In the genomic region with DNA sequence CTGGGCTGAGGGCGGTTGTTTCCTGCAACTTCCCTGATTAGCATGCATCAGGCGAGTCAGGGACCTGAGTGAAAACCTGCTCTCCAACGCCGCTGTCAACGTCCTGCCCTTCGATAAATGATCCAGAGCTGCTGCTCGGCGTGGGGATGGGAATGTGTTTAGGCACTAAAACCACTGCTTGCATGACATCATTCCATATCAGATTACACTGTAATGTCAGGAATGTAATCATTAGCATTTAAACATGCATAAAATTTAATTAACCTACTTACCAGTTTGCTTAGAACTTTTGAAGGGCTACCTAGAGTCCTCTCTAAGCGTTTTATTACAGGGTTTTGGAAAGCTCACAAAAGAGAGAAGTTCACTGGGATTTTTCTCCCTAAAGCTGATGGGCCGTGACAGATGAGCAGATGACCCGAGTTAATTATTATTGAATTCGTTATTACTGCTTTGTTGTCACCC, we compare ENCODE assay signal across 13 cellular contexts.
DNase-seq lines count a peak whose midpoint lies in the region; ATAC-seq and TF ChIP-seq lines count a peak whose summit lies in the region.
"Had no signal": no experiment of that assay in that cellular context is flagged by ENCODE, and none has a peak within 500 bp of the region (broad histone marks: within the 10 kb centered on the region; RNA-seq: fewer than 3 reads in every experiment).

No MANE protein-coding gene starts in this region.

- DNase-seq in astrocyte of the hippocampus (ENCODE audit: low read depth, low spot score) (peak; percentile 25), islet precursor cell (peak; percentile 71), stomach (no peak), lower leg skin (ENCODE audit: low spot score in 2 of 2) (no peak), T1000 (lab: John Stamatoyannopoulos, UW) (no peak)
- no peak for DNase-seq in activated CD4-positive, alpha-beta memory T cell treated with anti-CD3 and anti-CD28 coated beads, Interleukin-2, amount 10 ng/mL, durations not matched to agents 7 days and 5 days
- DNase-seq: BE2C, NCI-H2081, WERI-Rb-1 had no signal

- H3K36me3 ChIP-seq in HUES48 (ENCODE audit: control insufficient read depth, insufficient read depth, low read length) (no peaks in the 10 kb centered on the region), stomach (no peaks in the 10 kb centered on the region)
- H3K36me3 ChIP-seq: BE2C, WERI-Rb-1 had no signal

- WGBS in stomach, 5 donors, result 31 to 46% (median 42%) methylated on average over 11 to 12 of the region's 12 CpGs
- WGBS in lower leg skin, 2 donors, result 33 to 39% methylated on average over 12 of the region's 12 CpGs

- H3K4me3 ChIP-seq in HUES48 (ENCODE audit: low read depth, low read length) (peak overlapping the region; percentile 59), stomach (peak overlapping the region in 3 of 4 donors; percentile 5 to 29 (median 11)), lower leg skin (ENCODE audit: low read depth, poor library complexity, severe bottlenecking) (no peak overlapping the region)

- H3K9me3 ChIP-seq in HUES48 (ENCODE audit: control insufficient read depth, insufficient read depth, low read length), result no peaks in the 10 kb centered on the region
- H3K9me3 ChIP-seq in stomach, result no peaks in the 10 kb centered on the region
- H3K9me3 ChIP-seq: BE2C had no signal

- H3K4me3 Mint-ChIP-seq in activated CD4-positive, alpha-beta memory T cell treated with anti-CD3 and anti-CD28 coated beads, Interleukin-2, amount 10 ng/mL, durations not matched to agents 7 days and 5 days, result no peak overlapping the region
- H3K4me3 Mint-ChIP-seq: activated naive CD4-positive, alpha-beta T cell treated with anti-CD3 and anti-CD28 coated beads, Interleukin-2, amount 50 U/mL, for 24 hours had no signal

- H3K27ac ChIP-seq in HUES48 (ENCODE audit: low read depth, low read length) (no peak overlapping the region), stomach (peak overlapping the region in 1 of 5 donors; percentile 27)
- H3K27ac ChIP-seq: HL-60, WERI-Rb-1 had no signal

- H3K27me3 Mint-ChIP-seq in activated CD4-positive, alpha-beta memory T cell treated with anti-CD3 and anti-CD28 coated beads, Interleukin-2, amount 10 ng/mL, durations not matched to agents 7 days and 5 days, result no peaks in the 10 kb centered on the region

- CTCF ChIA-PET in activated CD4-positive, alpha-beta memory T cell treated with anti-CD3 and anti-CD28 coated beads, Interleukin-2, amount 10 ng/mL, durations not matched to agents 7 days and 5 days (lab: Charles Lee), result no interaction called here

- H3K27ac Mint-ChIP-seq in activated CD4-positive, alpha-beta memory T cell treated with anti-CD3 and anti-CD28 coated beads, Interleukin-2, amount 10 ng/mL, durations not matched to agents 7 days and 5 days, result no peak overlapping the region
- H3K27ac Mint-ChIP-seq: activated naive CD4-positive, alpha-beta T cell treated with anti-CD3 and anti-CD28 coated beads, Interleukin-2, amount 50 U/mL, for 24 hours had no signal

- peaks cover 24% of the 10 kb centered on the region for H3K4me1 ChIP-seq in HUES48 (ENCODE audit: control insufficient read depth, insufficient read depth, low read length)
- peaks cover 0 to 14% (median 0%) of the 10 kb centered on the region in 4 donors for H3K4me1 ChIP-seq in stomach
- H3K4me1 ChIP-seq: BE2C had no signal

- H3K27me3 ChIP-seq in HUES48 (ENCODE audit: control insufficient read depth, insufficient read depth, low read length), result peaks cover 7% of the 10 kb centered on the region; the same call in 1 of the 2 replicates
- peaks cover 0 to 15% (median 0%) of the 10 kb centered on the region in 3 donors for H3K27me3 ChIP-seq in stomach
- H3K27me3 ChIP-seq: BE2C had no signal

- ATAC-seq in GM19467 (IDR thresholded peaks at IDR 0.05; ENCODE audit: unreplicated experiment), result no peak

- TF ChIP-seq POLR2A in stomach (IDR thresholded peaks at IDR 0.05), result no peak
- TF ChIP-seq POLR2A in lower leg skin (IDR thresholded peaks at IDR 0.05), result no peak

- TF ChIP-seq CTCF in stomach (IDR thresholded peaks at IDR 0.05) (no peak), lower leg skin (IDR thresholded peaks at IDR 0.05) (no peak)

- no peaks in the 10 kb centered on the region for H3K4me1 Mint-ChIP-seq in activated CD4-positive, alpha-beta memory T cell treated with anti-CD3 and anti-CD28 coated beads, Interleukin-2, amount 10 ng/mL, durations not matched to agents 7 days and 5 days
- H3K4me1 Mint-ChIP-seq: activated naive CD4-positive, alpha-beta T cell treated with anti-CD3 and anti-CD28 coated beads, Interleukin-2, amount 50 U/mL, for 24 hours had no signal

- H3K36me3 Mint-ChIP-seq in activated CD4-positive, alpha-beta memory T cell treated with anti-CD3 and anti-CD28 coated beads, Interleukin-2, amount 10 ng/mL, durations not matched to agents 7 days and 5 days (ENCODE audit: low read depth), result no peaks in the 10 kb centered on the region
- H3K36me3 Mint-ChIP-seq: activated naive CD4-positive, alpha-beta T cell treated with anti-CD3 and anti-CD28 coated beads, Interleukin-2, amount 50 U/mL, for 24 hours had no signal

- H3K9me3 Mint-ChIP-seq in activated CD4-positive, alpha-beta memory T cell treated with anti-CD3 and anti-CD28 coated beads, Interleukin-2, amount 10 ng/mL, durations not matched to agents 7 days and 5 days, result no peaks in the 10 kb centered on the region

- 0 out of 2 replicates have a peak overlapping the region, but pooled peaks have one; percentile 47 for H3K9ac ChIP-seq in HUES48 (ENCODE audit: low read depth, low read length)

- no peak for TF ChIP-seq EP300 in stomach (IDR thresholded peaks at IDR 0.05)

- POLR2A ChIA-PET in activated CD4-positive, alpha-beta memory T cell treated with anti-CD3 and anti-CD28 coated beads, Interleukin-2, amount 10 ng/mL, durations not matched to agents 7 days and 5 days (lab: Charles Lee), result no interaction called here

- intact Hi-C loops in stomach (cut with DNase I; ENCODE audit: low total_unique reads) (no loop called here), lower leg skin (cut with DNase I; ENCODE audit: low total_unique reads) (no loop called here)

Comparison
In these comparisons a context has a peak if more than half of its experiments do, and no peak if none do; other contexts are left out.
1. DNase-seq: peak in astrocyte of the hippocampus (single experiment) and islet precursor cell (single experiment); none in stomach (single experiment), lower leg skin (0 of 2), T1000 (single experiment) and activated CD4-positive, alpha-beta memory T cell treated with anti-CD3 and anti-CD28 coated beads, Interleukin-2, amount 10 ng/mL, durations not matched to agents 7 days and 5 days (single experiment).